ENCODE assay signal across 1 cellular context in genomic region chr1:110454328-110454727, GRCh38.
TF ChIP-seq lines count a peak whose summit lies in the region.

No MANE protein-coding gene starts in this region.

TF ChIP-seq in K562, 482 proteins besides CTCF, POLR2A, EP300 and RAD21:
- TF ChIP-seq USF2 (CRISPR knock-in tag; IDR thresholded peaks at IDR 0.05) (0 out of 2 replicates have a peak, but pooled peaks have one; percentile 12), TOE1 (IDR thresholded peaks at IDR 0.05; ENCODE audit: borderline replicate concordance) (peak; percentile 44; the same call in 1 of the 2 replicates), TOE1 (CRISPR knock-in tag; IDR thresholded peaks at IDR 0.05; ENCODE audit: borderline replicate concordance, low read depth) (no peak), TFE3 (CRISPR knock-in tag; IDR thresholded peaks at IDR 0.05) (peak; percentile 89), SIN3B (IDR thresholded peaks at IDR 0.05; ENCODE audit: low read depth) (no peak), RAD51 (IDR thresholded peaks at IDR 0.05; ENCODE audit: borderline replicate concordance, low read depth) (peak; percentile 48; the same call in 1 of the 2 replicates), CBFA2T2 (conservative IDR thresholded peaks at IDR 0.05) (0 out of 2 replicates have a peak, but pooled peaks have one; percentile 3), TEAD2 (tag; IDR thresholded peaks at IDR 0.05) (no peak), FOXO4 (CRISPR knock-in tag; IDR thresholded peaks at IDR 0.05) (no peak)
